In genomic region chr20:34673411-34673810, GRCh38 we compare ENCODE assay signal across 8 cellular contexts.
"Had no signal": no experiment of that assay in that cellular context is flagged by ENCODE, and none has a peak within 500 bp of the region (broad histone marks: within the 10 kb centered on the region; RNA-seq: fewer than 3 reads in every experiment).

No MANE protein-coding gene starts in this region.

- FAIRE-seq: HTR-8/SVneo had no signal

- H3K4me2 ChIP-seq: KMS-11 had no signal

- H3K4me3 ChIP-seq: GM23248, HAP-1 had no signal

- H3K9me3 ChIP-seq: HAP-1 had no signal

- ATAC-seq: HCT116 had no signal

- H2AFZ ChIP-seq: GM23248 had no signal

- H3K9ac ChIP-seq: GM23248, KMS-11 had no signal

- DNase-seq: GM23248, GOT3, H7, KBM-7 had no signal

- H3K27ac ChIP-seq: GM23248, KMS-11 had no signal

- H3K36me3 ChIP-seq: HAP-1 had no signal
